8 cellular contexts compared by ENCODE assay signal in genomic region chr19:13781547-13781946, GRCh38. TPM values are rescaled to one million over a fixed set of nuclear protein-coding genes. Genes with fewer than 3 reads are reported as not detected.
DNase-seq lines count a peak whose midpoint lies in the region; TF ChIP-seq lines count a peak whose summit lies in the region.

No MANE protein-coding gene starts in this region.

- H3K4me3 Mint-ChIP-seq in neural progenitor cell: peak overlapping the region; percentile 43

- H3K9ac ChIP-seq in NT2/D1 (ENCODE audit: insufficient read length, low read depth) (peak overlapping the region; percentile 18), neural progenitor cell (no peak overlapping the region)

- H2AFZ ChIP-seq in neural progenitor cell (replicated peaks): no peak overlapping the region

- H3K79me2 ChIP-seq in neural progenitor cell (ENCODE audit: low read depth): peaks cover 7% of the 10 kb centered on the region

- TF ChIP-seq CTCF in esophagus squamous epithelium (IDR thresholded peaks at IDR 0.05): no peak
- TF ChIP-seq CTCF in neural progenitor cell (IDR thresholded peaks at IDR 0.05): no peak

- no peak overlapping the region for H3K4me3 ChIP-seq in NT2/D1 (ENCODE audit: insufficient read length, low read depth)
- no peak overlapping the region for H3K4me3 ChIP-seq in esophagus squamous epithelium
- H3K4me3 ChIP-seq in neural progenitor cell: no peak overlapping the region

- H3F3A ChIP-seq in neural progenitor cell (ENCODE audit: low read depth): peaks cover 19% of the 10 kb centered on the region

- peak overlapping the region; percentile 35 for H3K4me2 ChIP-seq in neural progenitor cell

- H3K27me3 ChIP-seq in NT2/D1 (ENCODE audit: insufficient read depth, insufficient read length): no peaks in the 10 kb centered on the region
- no peaks in the 10 kb centered on the region for H3K27me3 ChIP-seq in esophagus squamous epithelium
- no peaks in the 10 kb centered on the region for H3K27me3 ChIP-seq in neural progenitor cell

- no peak for TF ChIP-seq POLR2A in esophagus squamous epithelium (IDR thresholded peaks at IDR 0.05)

- WGBS in esophagus squamous epithelium, 2 donors: 3 to 13% methylated on average over 5 of the region's 5 CpGs

- H3K27ac ChIP-seq in esophagus squamous epithelium (peak overlapping the region; percentile 1 to 77 (median 74)), neural progenitor cell (no peak overlapping the region)

- H3K27ac Mint-ChIP-seq in neural progenitor cell: no peak overlapping the region

- DNase-seq in GM04504 (ENCODE audit: low read depth) (peak; percentile 73), NT2/D1 (ENCODE audit: low read depth, low spot score) (peak; percentile 62), esophagus squamous epithelium (lab: John Stamatoyannopoulos, UW) (no peak), neural progenitor cell (ENCODE audit: low spot score) (peak; percentile 90), NOMO-1 treated with dmso at 0.1 percent for 144 hours (lab: John Stamatoyannopoulos, UW; ENCODE audit: unreplicated experiment) (no peak), T-helper 2 cell (no peak)
- DNase-seq in NK-92 treated with Interleukin-12 subunit alpha and Interleukin-12 subunit beta, amount 100 ng/mL, for 24 hours (lab: John Stamatoyannopoulos, UW): no peak
- DNase-seq in stimulated activated CD4-positive, alpha-beta T cell treated with anti-CD3 and anti-CD28 coated beads, Interleukin-4, amount 100 ng/mL, for 24 hours: no peak

- H3K9me3 ChIP-seq in NT2/D1 (ENCODE audit: insufficient read depth, low read length) (peaks cover 5% of the 10 kb centered on the region; the same call in 1 of the 2 replicates), esophagus squamous epithelium (no peaks in the 10 kb centered on the region), neural progenitor cell (ENCODE audit: low read depth) (no peaks in the 10 kb centered on the region)

- peaks cover 20% of the 10 kb centered on the region for H3K36me3 Mint-ChIP-seq in neural progenitor cell

- peaks cover 2% of the 10 kb centered on the region for H4K20me1 ChIP-seq in neural progenitor cell (ENCODE audit: low read depth)

- intact Hi-C loops in esophagus squamous epithelium (cut with DNase I): no loop called here

- H3K4me1 ChIP-seq in NT2/D1 (ENCODE audit: insufficient read depth, insufficient read length) (peaks cover 8% of the 10 kb centered on the region), esophagus squamous epithelium (peaks cover 8 to 55% (median 24%) of the 10 kb centered on the region in 3 donors), neural progenitor cell (peaks cover 7% of the 10 kb centered on the region)

- no peaks in the 10 kb centered on the region for H3K9me3 Mint-ChIP-seq in neural progenitor cell

- peaks cover 2% of the 10 kb centered on the region for H3K27me3 Mint-ChIP-seq in neural progenitor cell (ENCODE audit: insufficient read depth, low read depth)

- peaks cover 31% of the 10 kb centered on the region for H3K4me1 Mint-ChIP-seq in neural progenitor cell

- H3K36me3 ChIP-seq in NT2/D1 (ENCODE audit: insufficient read depth, insufficient read length, low read length) (peaks cover 35% of the 10 kb centered on the region), esophagus squamous epithelium (peaks cover 7 to 36% (median 18%) of the 10 kb centered on the region in 3 donors), neural progenitor cell (no peaks in the 10 kb centered on the region)

RNA-seq across cellular contexts. Expression of gene C19orf53, which starts 7.3 kb away (rescaled TPM):
- 100 to 1,000 TPM; 114 to 129 (median 120) TPM for total RNA-seq in esophagus squamous epithelium
- 88.2 and 95.6 TPM in 2 replicates for total RNA-seq in neural progenitor cell (ENCODE audit: low replicate concordance)

RNA-seq across cellular contexts. Expression of gene ZSWIM4, which starts 13.7 kb away (rescaled TPM):
- 10 to 100 TPM in 3 of 4 donors, 1 to 10 TPM in 1; 7.2 to 41.4 (median 16.9) TPM for total RNA-seq in esophagus squamous epithelium
- total RNA-seq in neural progenitor cell (ENCODE audit: low replicate concordance): 6.7 and 20.4 TPM in 2 replicates

RNA-seq across cellular contexts. Expression of gene MRI1, which starts 17.2 kb away (rescaled TPM):
- total RNA-seq in esophagus squamous epithelium: 10 to 100 TPM; 32.0 to 50.9 (median 37.2) TPM
- 6.3 and 22.5 TPM in 2 replicates for total RNA-seq in neural progenitor cell (ENCODE audit: low replicate concordance)

Comparison
In these comparisons a context has a peak if more than half of its experiments do, and no peak if none do; other contexts are left out.
1. DNase-seq: peak in GM04504 (single experiment), NT2/D1 (single experiment) and neural progenitor cell (single experiment); none in esophagus squamous epithelium (single experiment), NK-92 treated with Interleukin-12 subunit alpha and Interleukin-12 subunit beta, amount 100 ng/mL, for 24 hours (single experiment), stimulated activated CD4-positive, alpha-beta T cell treated with anti-CD3 and anti-CD28 coated beads, Interleukin-4, amount 100 ng/mL, for 24 hours (single experiment), NOMO-1 treated with dmso at 0.1 percent for 144 hours (single experiment) and T-helper 2 cell (0 of 5).